9 cellular contexts compared by ENCODE assay signal in genomic region chr20:36173451-36173933, GRCh38. TPM values are rescaled to one million over a fixed set of nuclear protein-coding genes. Genes with fewer than 3 reads are reported as not detected.
DNase-seq lines count a peak whose midpoint lies in the region; ATAC-seq, FAIRE-seq and TF ChIP-seq lines count a peak whose summit lies in the region.
"Had no signal": no experiment of that assay in that cellular context is flagged by ENCODE, and none has a peak within 500 bp of the region (broad histone marks: within the 10 kb centered on the region; RNA-seq: fewer than 3 reads in every experiment).

No MANE protein-coding gene starts in this region.

- no peaks in the 10 kb centered on the region for H3K36me3 Mint-ChIP-seq in CD8-positive, alpha-beta T cell

- no peak for ATAC-seq in CD8-positive, alpha-beta T cell
- peak; percentile 23 to 29 for ATAC-seq in lower lobe of right lung
- ATAC-seq in GM21390 (IDR thresholded peaks at IDR 0.05; ENCODE audit: unreplicated experiment) = no peak

- no peaks in the 10 kb centered on the region for H3K9me3 ChIP-seq in CD8-positive, alpha-beta T cell (ENCODE audit: low read length)
- H3K9me3 ChIP-seq in lower lobe of right lung = no peaks in the 10 kb centered on the region

- H3K4me3 ChIP-seq in CD8-positive, alpha-beta T cell (ENCODE audit: low read depth, low read length) = no peak overlapping the region
- H3K4me3 ChIP-seq in NB4 (ENCODE audit: low read depth, low read length) (no peak overlapping the region), astrocyte of the spinal cord (ENCODE audit: low read depth, low read length) (no peak overlapping the region), lower lobe of right lung (no peak overlapping the region)

- H3K27me3 ChIP-seq in CD8-positive, alpha-beta T cell (ENCODE audit: insufficient read depth, low read length) = no peaks in the 10 kb centered on the region
- no peaks in the 10 kb centered on the region for H3K27me3 ChIP-seq in lower lobe of right lung (ENCODE audit: low read depth)

- H3K4me1 Mint-ChIP-seq in CD8-positive, alpha-beta T cell (ENCODE audit: low read depth) = peaks cover 4% of the 10 kb centered on the region

- TF ChIP-seq CTCF in CD8-positive, alpha-beta T cell (IDR thresholded peaks at IDR 0.05) = no peak
- TF ChIP-seq CTCF in NB4 (IDR thresholded peaks at IDR 0.05; ENCODE audit: low read depth, low read length) (no peak), astrocyte of the spinal cord (IDR thresholded peaks at IDR 0.05; ENCODE audit: low read depth, low read length) (no peak), lower lobe of right lung (IDR thresholded peaks at IDR 0.05) (no peak)

- no peak overlapping the region for H3K27ac ChIP-seq in CD8-positive, alpha-beta T cell (ENCODE audit: low read depth, low read length)
- H3K27ac ChIP-seq in lower lobe of right lung = no peak overlapping the region

- no peak for TF ChIP-seq POLR2A in NB4 (IDR thresholded peaks at IDR 0.05; ENCODE audit: extremely low read depth, insufficient read length)
- TF ChIP-seq POLR2A in GM12891 (IDR thresholded peaks at IDR 0.05; ENCODE audit: low read depth, low read length) = no peak

- H3K4me1 ChIP-seq in CD8-positive, alpha-beta T cell (ENCODE audit: insufficient read depth, low read length) = peaks cover 5% of the 10 kb centered on the region
- H3K4me1 ChIP-seq in lower lobe of right lung = peaks cover 8% of the 10 kb centered on the region

- peaks cover 2% of the 10 kb centered on the region for H3K27me3 Mint-ChIP-seq in CD8-positive, alpha-beta T cell (ENCODE audit: low read depth)

- CTCF ChIA-PET in CD8-positive, alpha-beta T cell (lab: Charles Lee) = no interaction called here

- peak overlapping the region; percentile 3 for H3K27ac Mint-ChIP-seq in CD8-positive, alpha-beta T cell

- POLR2A ChIA-PET in CD8-positive, alpha-beta T cell (lab: Charles Lee) = no interaction called here

- no peak overlapping the region for H3K4me3 Mint-ChIP-seq in CD8-positive, alpha-beta T cell

- no peak for FAIRE-seq in GM12891 (lab: Jason Lieb, UNC)
- FAIRE-seq: colon had no signal

- intact Hi-C loops in CD8-positive, alpha-beta T cell (cut with DNase I, micrococcal nuclease) = no loop called here
- intact Hi-C loops in lower lobe of right lung (cut with DNase I) = no loop called here

- in situ Hi-C loops in astrocyte of the spinal cord (cut with HindIII; ENCODE audit: low sequenced_read_pairs) = no loop called here

- no peaks in the 10 kb centered on the region for H3K36me3 ChIP-seq in CD8-positive, alpha-beta T cell (ENCODE audit: insufficient read depth, low read length)
- H3K36me3 ChIP-seq in lower lobe of right lung = peaks cover 35% of the 10 kb centered on the region

- H3K9me3 Mint-ChIP-seq in CD8-positive, alpha-beta T cell = no peaks in the 10 kb centered on the region

- peak in 2 of 7 experiments; percentile 12 to 46 for DNase-seq in CD8-positive, alpha-beta T cell
- DNase-seq in NB4 (ENCODE audit: low read depth) (peak; percentile 71), astrocyte of the spinal cord (ENCODE audit: low read depth, low spot score) (peak; percentile 6), lower lobe of right lung (no peak), HPDE6-E6E7 (ENCODE audit: extremely low spot score) (no peak), GM03348 (ENCODE audit: low spot score) (no peak), GM12891 (ENCODE audit: insufficient read length, low spot score) (no peak)

TF ChIP-seq in GM12891, 5 proteins besides CTCF, POLR2A, EP300 and RAD21:
- TF ChIP-seq SPI1 (IDR thresholded peaks at IDR 0.05; ENCODE audit: low read depth, low read length) (no peak), POLR2AphosphoS5 (IDR thresholded peaks at IDR 0.05; ENCODE audit: low read depth, low read length) (no peak), TAF1 (IDR thresholded peaks at IDR 0.05; ENCODE audit: low read depth, low read length) (no peak), PAX5 (IDR thresholded peaks at IDR 0.05; ENCODE audit: insufficient read depth, low read length, severe bottlenecking) (no peak), POU2F2 (IDR thresholded peaks at IDR 0.05; ENCODE audit: low read depth, low read length) (no peak)

RNA-seq across cellular contexts. Expression of gene EPB41L1, which starts 19.0 kb away (rescaled TPM):
- under 1 TPM in 1 of 2 experiments, not detected in 1; 0.30 TPM for total RNA-seq in CD8-positive, alpha-beta T cell
- total RNA-seq in lower lobe of right lung = 68.9 TPM
- 0.32 TPM for polyA plus RNA-seq in GM12891 (2012; ENCODE audit: low read depth, missing spikeins)

Comparison
In these comparisons a context has a peak if more than half of its experiments do, and no peak if none do; other contexts are left out.
1. ATAC-seq: peak in lower lobe of right lung (2 of 2); none in CD8-positive, alpha-beta T cell (single experiment) and GM21390 (single experiment).
2. DNase-seq: peak in NB4 (single experiment) and astrocyte of the spinal cord (single experiment); none in lower lobe of right lung (single experiment), HPDE6-E6E7 (single experiment), GM03348 (single experiment) and GM12891 (single experiment).
3. RNA of gene EPB41L1, which starts 19.0 kb away (total RNA-seq): 68.9 TPM in lower lobe of right lung (single experiment); 0.30 TPM in CD8-positive, alpha-beta T cell; every median in the first group is over 10 times any median in the second.